1 cellular context compared by ENCODE assay signal in genomic region chr15:95017950-95018349, GRCh38.
TF ChIP-seq lines count a peak whose summit lies in the region.

No MANE protein-coding gene starts in this region.

TF ChIP-seq in WTC11, 78 proteins besides CTCF, POLR2A, EP300 and RAD21 (continued from another document):
- no peak for TF ChIP-seq AFF4 (CRISPR knock-in tag; IDR thresholded peaks at IDR 0.05; ENCODE audit: borderline replicate concordance)
- no peak for TF ChIP-seq OVOL2 (CRISPR knock-in tag; IDR thresholded peaks at IDR 0.05; ENCODE audit: borderline replicate concordance)
- no peak for TF ChIP-seq NR1H2 (CRISPR knock-in tag; IDR thresholded peaks at IDR 0.05)
